ENCODE assay signal across 1 cellular context in the genomic region with DNA sequence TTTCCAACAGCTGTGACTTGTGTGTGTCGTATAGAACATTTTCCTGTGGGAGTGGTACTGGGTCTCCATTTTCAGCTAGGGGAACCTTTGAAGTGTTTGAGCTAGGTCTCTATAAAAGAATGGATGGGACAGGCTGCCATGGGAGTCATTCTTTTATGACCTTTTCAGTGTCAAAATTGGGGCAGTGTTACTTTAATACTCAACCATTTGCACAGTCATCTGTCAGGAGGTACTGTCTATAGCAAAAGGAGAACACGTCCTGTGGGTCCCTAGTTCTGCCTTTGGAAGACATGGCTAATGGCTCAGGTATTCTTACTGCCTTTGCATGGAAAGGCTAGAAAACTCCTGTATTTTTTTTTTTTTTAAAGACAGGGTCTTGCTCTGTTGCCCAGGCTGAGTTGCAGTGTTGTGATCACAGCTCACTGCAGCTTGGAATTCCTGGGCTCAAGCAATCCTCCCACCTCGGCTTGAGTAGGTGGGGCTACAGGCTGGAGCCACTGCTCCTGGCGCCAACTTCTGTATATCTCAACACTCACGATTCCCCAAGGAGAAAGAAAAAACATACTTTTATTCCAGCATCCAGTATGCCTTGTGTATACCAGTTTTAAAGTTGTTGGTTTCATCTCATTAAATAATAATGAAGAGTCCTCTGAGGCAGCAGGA.
TF ChIP-seq lines count a peak whose summit lies in the region.

No MANE protein-coding gene starts in this region.

TF ChIP-seq in IMR-90, 13 proteins besides CTCF, POLR2A, EP300 and RAD21:
- TF ChIP-seq, protein P1, sequence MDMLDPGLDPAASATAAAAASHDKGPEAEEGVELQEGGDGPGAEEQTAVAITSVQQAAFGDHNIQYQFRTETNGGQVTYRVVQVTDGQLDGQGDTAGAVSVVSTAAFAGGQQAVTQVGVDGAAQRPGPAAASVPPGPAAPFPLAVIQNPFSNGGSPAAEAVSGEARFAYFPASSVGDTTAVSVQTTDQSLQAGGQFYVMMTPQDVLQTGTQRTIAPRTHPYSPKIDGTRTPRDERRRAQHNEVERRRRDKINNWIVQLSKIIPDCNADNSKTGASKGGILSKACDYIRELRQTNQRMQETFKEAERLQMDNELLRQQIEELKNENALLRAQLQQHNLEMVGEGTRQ (IDR thresholded peaks at IDR 0.05; ENCODE audit: low read depth, low read length) = no peak
- no peak for TF ChIP-seq RCOR1 (IDR thresholded peaks at IDR 0.05; ENCODE audit: insufficient replicate concordance, low read length)
- TF ChIP-seq MAFK (IDR thresholded peaks at IDR 0.05; ENCODE audit: low read depth, low read length) = no peak
- no peak for TF ChIP-seq FOS (IDR thresholded peaks at IDR 0.05; ENCODE audit: low read depth, low read length)
- no peak for TF ChIP-seq BHLHE40 (IDR thresholded peaks at IDR 0.05; ENCODE audit: low read depth, low read length)
- no peak for TF ChIP-seq CEBPB (IDR thresholded peaks at IDR 0.05; ENCODE audit: low read depth, low read length)
- TF ChIP-seq RFX5 (IDR thresholded peaks at IDR 0.05; ENCODE audit: low read depth, low read length) = no peak
- no peak for TF ChIP-seq NFE2L2 (IDR thresholded peaks at IDR 0.05; ENCODE audit: low read depth, low read length)
- TF ChIP-seq CHD1 (IDR thresholded peaks at IDR 0.05; ENCODE audit: low read depth, low read length) = no peak
- TF ChIP-seq, protein P2, sequence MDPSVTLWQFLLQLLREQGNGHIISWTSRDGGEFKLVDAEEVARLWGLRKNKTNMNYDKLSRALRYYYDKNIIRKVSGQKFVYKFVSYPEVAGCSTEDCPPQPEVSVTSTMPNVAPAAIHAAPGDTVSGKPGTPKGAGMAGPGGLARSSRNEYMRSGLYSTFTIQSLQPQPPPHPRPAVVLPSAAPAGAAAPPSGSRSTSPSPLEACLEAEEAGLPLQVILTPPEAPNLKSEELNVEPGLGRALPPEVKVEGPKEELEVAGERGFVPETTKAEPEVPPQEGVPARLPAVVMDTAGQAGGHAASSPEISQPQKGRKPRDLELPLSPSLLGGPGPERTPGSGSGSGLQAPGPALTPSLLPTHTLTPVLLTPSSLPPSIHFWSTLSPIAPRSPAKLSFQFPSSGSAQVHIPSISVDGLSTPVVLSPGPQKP (IDR thresholded peaks at IDR 0.05; ENCODE audit: borderline replicate concordance, low read depth, low read length) = no peak
- TF ChIP-seq MAZ (IDR thresholded peaks at IDR 0.05; ENCODE audit: borderline replicate concordance, low read depth, low read length) = no peak
- no peak for TF ChIP-seq SMC3 (IDR thresholded peaks at IDR 0.05; ENCODE audit: low read depth, low read length)
- TF ChIP-seq MXI1 (IDR thresholded peaks at IDR 0.05; ENCODE audit: borderline replicate concordance, low read depth, low read length) = no peak
